In genomic region chr15:81869161-81869928, GRCh38 we compare ENCODE assay signal across 19 cellular contexts.
"Had no signal": no experiment of that assay in that cellular context is flagged by ENCODE, and none has a peak within 500 bp of the region (broad histone marks: within the 10 kb centered on the region; RNA-seq: fewer than 3 reads in every experiment).

No MANE protein-coding gene starts in this region.

- H3K4me3 Mint-ChIP-seq: activated B cell treated with CpG ODN at 0.5 μM for 24 hours; activated CD4-positive, alpha-beta T cell treated with anti-CD3 and anti-CD28 coated beads, Interleukin-2, amount 10 ng/mL, durations not matched to agents 24 days and 14 days; activated CD8-positive, alpha-beta T cell treated with anti-CD3 and anti-CD28 coated beads, Interleukin-2, amount 10 ng/mL, durations not matched to agents 7 days and 5 days; activated naive CD8-positive, alpha-beta T cell; natural killer cell treated with Interleukin-12 subunit alpha and Interleukin-12 subunit beta and Interleukin-15 and Interleukin-18, amount 100 ng/mL, for 72 hours had no signal

- H3K4me1 Mint-ChIP-seq: activated CD4-positive, alpha-beta T cell treated with anti-CD3 and anti-CD28 coated beads, Interleukin-2, amount 10 ng/mL, durations not matched to agents 24 days and 14 days had no signal

- H3K27me3 Mint-ChIP-seq: activated CD4-positive, alpha-beta T cell treated with anti-CD3 and anti-CD28 coated beads, Interleukin-2, amount 10 ng/mL, durations not matched to agents 24 days and 14 days had no signal

- H3K27ac Mint-ChIP-seq: activated B cell treated with CpG ODN at 0.5 μM for 24 hours; activated CD4-positive, alpha-beta T cell treated with anti-CD3 and anti-CD28 coated beads, Interleukin-2, amount 10 ng/mL, durations not matched to agents 24 days and 14 days; activated CD8-positive, alpha-beta T cell treated with anti-CD3 and anti-CD28 coated beads, Interleukin-2, amount 10 ng/mL, durations not matched to agents 7 days and 5 days; activated naive CD8-positive, alpha-beta T cell; natural killer cell treated with Interleukin-12 subunit alpha and Interleukin-12 subunit beta and Interleukin-15 and Interleukin-18, amount 100 ng/mL, for 72 hours had no signal

- H3K9me3 Mint-ChIP-seq: activated B cell treated with CpG ODN at 0.5 μM for 24 hours; activated CD4-positive, alpha-beta T cell treated with anti-CD3 and anti-CD28 coated beads, Interleukin-2, amount 10 ng/mL, durations not matched to agents 24 days and 14 days; natural killer cell treated with Interleukin-12 subunit alpha and Interleukin-12 subunit beta and Interleukin-15 and Interleukin-18, amount 100 ng/mL, for 72 hours had no signal

- H3K4me3 ChIP-seq: sigmoid colon, stomach, thoracic aorta had no signal

- H3K36me3 Mint-ChIP-seq: activated naive CD8-positive, alpha-beta T cell; natural killer cell treated with Interleukin-12 subunit alpha and Interleukin-12 subunit beta and Interleukin-15 and Interleukin-18, amount 100 ng/mL, for 72 hours had no signal

- H3K36me3 ChIP-seq: sigmoid colon, stomach, thoracic aorta had no signal

- H3K27me3 ChIP-seq: foreskin keratinocyte, sigmoid colon had no signal

- H3K4me1 ChIP-seq: foreskin keratinocyte, sigmoid colon, stomach had no signal

- ATAC-seq: activated CD8-positive, alpha-beta T cell treated with anti-CD3 and anti-CD28 coated beads, Interleukin-2, amount 10 ng/mL, durations not matched to agents 7 days and 5 days; esophagus mucosa; foreskin keratinocyte; natural killer cell treated with Interleukin-12 subunit alpha and Interleukin-12 subunit beta and Interleukin-15 and Interleukin-18, amount 100 ng/mL, for 72 hours had no signal

- H3K9me3 ChIP-seq: sigmoid colon, stomach, thoracic aorta had no signal

- H3K27ac ChIP-seq: foreskin keratinocyte, sigmoid colon, stomach, thoracic aorta had no signal

- DNase-seq: activated B cell treated with CpG ODN at 0.5 μM for 24 hours; activated CD4-positive, alpha-beta T cell treated with anti-CD3 and anti-CD28 coated beads, Interleukin-2, amount 10 ng/mL, durations not matched to agents 24 days and 14 days; activated CD8-positive, alpha-beta memory T cell treated with anti-CD3 and anti-CD28 coated beads, Interleukin-2, amount 50 U/mL, for 4 hours; activated CD8-positive, alpha-beta T cell treated with anti-CD3 and anti-CD28 coated beads, Interleukin-2, amount 10 ng/mL, durations not matched to agents 7 days and 5 days; activated gamma-delta T cell treated with Interleukin-2 at 50 U/mL for 16 hours; activated T-cell treated with anti-CD3 and anti-CD28 coated beads, Interleukin-2, amount 50 U/mL, for 48 hours; anterior cingulate cortex; cerebellar nuclear complex; foreskin keratinocyte; kidney glomerular epithelial cell; mesendoderm; sigmoid colon; stimulated activated CD4-positive, alpha-beta T cell treated with anti-CD3 and anti-CD28 coated beads, Interleukin-1b, Interleukin-23, amount 100 ng/mL, for 48 hours; stomach; T-helper 2 cell had no signal
